Comparison of ENCODE assay signal across 8 cellular contexts in genomic region chr12:54280401-54281260, GRCh38. TPM values are rescaled to one million over a fixed set of nuclear protein-coding genes. Genes with fewer than 3 reads are reported as not detected.
DNase-seq lines count a peak whose midpoint lies in the region; TF ChIP-seq lines count a peak whose summit lies in the region.

Gene HNRNPA1 (plus strand): TSS chr12:54280726. CDS start chr12:54280808, 82 bp downstream.

- peaks cover 55% of the 10 kb centered on the region for H3K4me1 Mint-ChIP-seq in activated naive CD4-positive, alpha-beta T cell treated with anti-CD3 and anti-CD28 coated beads for 36 hours (ENCODE audit: low read depth)

- CTCF ChIA-PET in activated naive CD4-positive, alpha-beta T cell treated with anti-CD3 and anti-CD28 coated beads for 36 hours (lab: Charles Lee), result interaction anchor here (0.8 to 1.5 kb wide), 6 partner anchors 8 to 81 kb away, joined by 3 to 5 read pairs (median 3); no protein-coding TSS in a partner anchor

- H3K4me3 Mint-ChIP-seq in activated naive CD4-positive, alpha-beta T cell treated with anti-CD3 and anti-CD28 coated beads for 36 hours, result no peak within 1 kb of the TSS

- H3K27me3 Mint-ChIP-seq in activated naive CD4-positive, alpha-beta T cell treated with anti-CD3 and anti-CD28 coated beads for 36 hours (ENCODE audit: low read depth), result no peaks in the 10 kb centered on the region

- peak within 1 kb of the TSS; percentile 85 for H3K4me3 ChIP-seq in HFF-Myc (replicated peaks; ENCODE audit: low read depth, low read length)

- peak; percentile 100 for DNase-seq in GM04503 (ENCODE audit: low read depth)
- DNase-seq in HFF-Myc (ENCODE audit: extremely low read depth, low read depth), result peak; percentile 100
- peak; percentile 100 for DNase-seq in NAMALWA (ENCODE audit: low spot score)
- peak; percentile 100 for DNase-seq in SK-N-DZ (ENCODE audit: low spot score)
- peak; percentile 98 for DNase-seq in activated naive CD4-positive, alpha-beta T cell treated with anti-CD3 and anti-CD28 coated beads for 36 hours
- DNase-seq in germinal center (ENCODE audit: low spot score), result peak; percentile 97
- peak; percentile 100 for DNase-seq in non-pigmented ciliary epithelial cell (ENCODE audit: low read depth)
- DNase-seq in superior temporal gyrus (ENCODE audit: extremely low spot score), result peak; percentile 100

- H3K27ac Mint-ChIP-seq in activated naive CD4-positive, alpha-beta T cell treated with anti-CD3 and anti-CD28 coated beads for 36 hours, result no peak within 1 kb of the TSS

- no peak for TF ChIP-seq CTCF in HFF-Myc (IDR thresholded peaks at IDR 0.05; ENCODE audit: low read depth, low read length, missing control alignments)

- no peaks in the 10 kb centered on the region for H3K9me3 Mint-ChIP-seq in activated naive CD4-positive, alpha-beta T cell treated with anti-CD3 and anti-CD28 coated beads for 36 hours

- intact Hi-C loops in activated naive CD4-positive, alpha-beta T cell treated with anti-CD3 and anti-CD28 coated beads for 36 hours (cut with micrococcal nuclease), result loop anchor here (1.0 to 5.0 kb wide), 12 partner anchors 39 to 1073 kb away; partner anchors contain the start of genes COPZ1, GPR84, HOXC10 and ITGB7

- H3K36me3 Mint-ChIP-seq in activated naive CD4-positive, alpha-beta T cell treated with anti-CD3 and anti-CD28 coated beads for 36 hours (ENCODE audit: low read depth), result peaks cover 6% of the 10 kb centered on the region

RNA-seq across cellular contexts. Expression of gene HNRNPA1, which starts in this region (rescaled TPM):
- polyA plus RNA-seq in SK-N-DZ (2014; cell fraction: cytosol; rRNA removed), result 1,254 and 1,728 TPM in 2 replicates
- polyA plus RNA-seq in SK-N-DZ (2014; cell fraction: nucleus; rRNA removed), result 616 and 1,253 TPM in 2 replicates
- total RNA-seq in activated naive CD4-positive, alpha-beta T cell treated with anti-CD3 and anti-CD28 coated beads for 36 hours, result 1,000 to 10,000 TPM; 2,231 to 2,234 TPM

Comparison
In these comparisons a context has a peak if more than half of its experiments do, and no peak if none do; other contexts are left out.
1. Peak in every context shown above with its lines: DNase-seq and H3K4me3 ChIP-seq.